ENCODE assay signal across 29 cellular contexts in genomic region chr6:100445512-100445911, GRCh38. TPM values are rescaled to one million over a fixed set of nuclear protein-coding genes. Genes with fewer than 3 reads are reported as not detected.
"Had no signal": no experiment of that assay in that cellular context is flagged by ENCODE, and none has a peak within 500 bp of the region (broad histone marks: within the 10 kb centered on the region; RNA-seq: fewer than 3 reads in every experiment).

No MANE protein-coding gene starts in this region.

- H3K27ac ChIP-seq: colonic mucosa, esophagus muscularis mucosa, foreskin keratinocyte, gastroesophageal sphincter, heart left ventricle, hepatocyte, left lung, lower lobe of right lung had no signal

- H3K4me1 Mint-ChIP-seq: immature natural killer cell, mesothelial cell of epicardium had no signal

- H3K4me3 Mint-ChIP-seq: dendritic cell treated with granulocyte-macrophage colony-stimulating factor and Interleukin-4, amounts not matched to agents 40 ng/mL and 50 ng/mL, for 4 days; effector memory CD8-positive, alpha-beta T cell; immature natural killer cell; mesothelial cell of epicardium had no signal

- H3K9me3 ChIP-seq: colonic mucosa, esophagus muscularis mucosa, gastroesophageal sphincter, heart left ventricle, left lung, lower lobe of right lung, mucosa of descending colon had no signal

- H2AFZ ChIP-seq: hepatocyte had no signal

- ATAC-seq: effector memory CD8-positive, alpha-beta T cell; foreskin keratinocyte; gastroesophageal sphincter; heart left ventricle; left cardiac atrium; left ventricle myocardium superior; lower lobe of right lung; mucosa of descending colon had no signal

- DNase-seq: colonic mucosa; cortex of kidney; effector CD8-positive, alpha-beta T cell; effector memory CD8-positive, alpha-beta T cell; foreskin keratinocyte; heart left ventricle; hypothalamus; immature natural killer cell; islet precursor cell; kidney; kidney glomerular epithelial cell; left cardiac atrium; left lung; left ventricle myocardium superior; lower lobe of right lung; mesenchymal stem cell; mucosa of descending colon; naive B cell had no signal

- H3K27ac Mint-ChIP-seq: dendritic cell treated with granulocyte-macrophage colony-stimulating factor and Interleukin-4, amounts not matched to agents 40 ng/mL and 50 ng/mL, for 4 days; effector memory CD8-positive, alpha-beta T cell; immature natural killer cell; mesothelial cell of epicardium had no signal

- H3K9me3 Mint-ChIP-seq: dendritic cell treated with granulocyte-macrophage colony-stimulating factor and Interleukin-4, amounts not matched to agents 40 ng/mL and 50 ng/mL, for 4 days; effector memory CD8-positive, alpha-beta T cell; mesothelial cell of epicardium had no signal

- H3K79me2 ChIP-seq: hepatocyte had no signal

- H3K4me1 ChIP-seq: colonic mucosa, foreskin keratinocyte, left lung had no signal

- H3K36me3 Mint-ChIP-seq: immature natural killer cell, mesothelial cell of epicardium had no signal

RNA-seq across cellular contexts. Expression of gene SIM1, which starts 19.2 kb away (rescaled TPM):
- total RNA-seq: dermis microvascular lymphatic vessel endothelial cell, esophagus muscularis mucosa, fibroblast of lung, fibroblast of villous mesenchyme, foreskin keratinocyte, frontal cortex, gastroesophageal sphincter, left cardiac atrium, left lung, left ventricle myocardium superior, lower lobe of right lung, lung microvascular endothelial cell, mesenteric fat pad, mesothelial cell of epicardium, mucosa of descending colon had no signal
